8 cellular contexts compared by ENCODE assay signal in genomic region chr15:89057506-89058133, GRCh38. TPM values are rescaled to one million over a fixed set of nuclear protein-coding genes. Genes with fewer than 3 reads are reported as not detected.
DNase-seq lines count a peak whose midpoint lies in the region; ATAC-seq lines count a peak whose summit lies in the region.

No MANE protein-coding gene starts in this region.

- DNase-seq in G401 (ENCODE audit: low spot score) (peak; percentile 80), NCI-H2196 treated with DMSO at 0.1 percent for 48 hours (lab: John Stamatoyannopoulos, UW; ENCODE audit: unreplicated experiment) (peak; percentile 4), cerebellar cortex (ENCODE audit: low spot score) (peak; percentile 82), left lobe of liver (ENCODE audit: low spot score) (peak; percentile 85)
- DNase-seq in activated CD4-positive, alpha-beta T cell treated with anti-CD3 and anti-CD28 coated beads for 24 hours (ENCODE audit: low read depth in 2 of 2): peak; percentile 84 to 89
- DNase-seq in stimulated activated CD4-positive, alpha-beta T cell treated with anti-CD3 and anti-CD28 coated beads, TNF-alpha, amount 100 ng/mL, for 1 hour (ENCODE audit: low read depth in 3 of 3, low spot score in 1 of 3): peak; percentile 52 to 84 (median 67)

- peak; percentile 74 for ATAC-seq in HG02623 (IDR thresholded peaks at IDR 0.05; ENCODE audit: unreplicated experiment)
- peak; percentile 100 for ATAC-seq in left lobe of liver
- ATAC-seq in GM19328 (IDR thresholded peaks at IDR 0.05; ENCODE audit: unreplicated experiment): no peak

- in situ Hi-C loops in G401 (cut with HindIII; ENCODE audit: low sequenced_read_pairs): loop anchor here (5.0 kb wide), 1 partner anchor 50 kb away; no protein-coding TSS in a partner anchor

RNA-seq across cellular contexts. Expression of gene ABHD2, which starts 30.6 kb away (rescaled TPM):
- 11.0 and 12.4 TPM in 2 replicates for total RNA-seq in G401 (2014; rRNA removed; shearing (Covaris generic))
- total RNA-seq in left lobe of liver: 385 TPM

Comparison
In these comparisons a context has a peak if more than half of its experiments do, and no peak if none do; other contexts are left out.
1. DNase-seq: peak in every context shown above with its lines; median percentile 86 in activated CD4-positive, alpha-beta T cell treated with anti-CD3 and anti-CD28 coated beads for 24 hours; 85 in left lobe of liver; 82 in cerebellar cortex; 80 in G401; 67 in stimulated activated CD4-positive, alpha-beta T cell treated with anti-CD3 and anti-CD28 coated beads, TNF-alpha, amount 100 ng/mL, for 1 hour; 4 in NCI-H2196 treated with DMSO at 0.1 percent for 48 hours.
2. RNA of gene ABHD2, which starts 30.6 kb away (total RNA-seq): 385 TPM in left lobe of liver (single experiment); 11.0 to 12.4 TPM in G401; every median in the first group is over 10 times any median in the second.